ENCODE assay signal across 8 cellular contexts in genomic region chr11:14643697-14644395, GRCh38. TPM values are rescaled to one million over a fixed set of nuclear protein-coding genes. Genes with fewer than 3 reads are reported as not detected.
DNase-seq lines count a peak whose midpoint lies in the region; ATAC-seq, FAIRE-seq and TF ChIP-seq lines count a peak whose summit lies in the region.

TSS of gene PDE3B (plus strand) at chr11:14643804. CDS start at chr11:14644076, 272 bp downstream.

- no peaks in the 10 kb centered on the region for H3K9me2 ChIP-seq in neural cell (ENCODE audit: insufficient read depth, low read length)

- H3K9ac ChIP-seq in HUES48 (ENCODE audit: low read depth, low read length): peak within 1 kb of the TSS; percentile 87
- peak within 1 kb of the TSS; percentile 83 for H3K9ac ChIP-seq in neural cell (ENCODE audit: low read length)

- H3K27me3 ChIP-seq in HUES48 (ENCODE audit: control insufficient read depth, insufficient read depth, low read length) (peaks cover 42% of the 10 kb centered on the region), neural cell (ENCODE audit: insufficient read depth, low read depth, low read length) (no peaks in the 10 kb centered on the region)

- no peaks in the 10 kb centered on the region for H4K20me1 ChIP-seq in neural cell (ENCODE audit: insufficient read depth)

- peaks cover 19% of the 10 kb centered on the region for H3K4me1 ChIP-seq in HUES48 (ENCODE audit: control insufficient read depth, insufficient read depth, low read length)

- H3K27ac ChIP-seq in HUES48 (ENCODE audit: low read depth, low read length) (peak within 1 kb of the TSS; percentile 61), neural cell (ENCODE audit: low read length) (peak within 1 kb of the TSS; percentile 67)

- H3F3A ChIP-seq in neural cell (ENCODE audit: insufficient read depth, low read length, poor library complexity, severe bottlenecking): no peaks in the 10 kb centered on the region

- peak within 1 kb of the TSS; percentile 72 for H3K4me3 ChIP-seq in HUES48 (ENCODE audit: low read depth, low read length)
- H3K4me3 ChIP-seq in foreskin fibroblast (ENCODE audit: low read depth in 1 of 2, low read length in 2 of 2): peak within 1 kb of the TSS; percentile 61 to 80
- peak within 1 kb of the TSS; percentile 87 for H3K4me3 ChIP-seq in neural cell (ENCODE audit: low read length)

- DNase-seq in D721Med (ENCODE audit: insufficient read length, low spot score) (peak; percentile 55), RPMI7951 (ENCODE audit: low read depth) (peak; percentile 16), foreskin fibroblast (peak; percentile 52 to 86), superior temporal gyrus (ENCODE audit: extremely low spot score) (peak; percentile 45)
- DNase-seq in activated T-helper 1 cell treated with anti-CD3 and anti-CD28 coated beads, Interleukin-2, amount 50 U/mL, for 16 hours (ENCODE audit: low read depth in 1 of 2, low spot score in 1 of 2): peak; percentile 51 to 61

- TF ChIP-seq EP300 in neural cell (conservative IDR thresholded peaks at IDR 0.05; ENCODE audit: poor library complexity, severe bottlenecking): no peak

- TF ChIP-seq CTCF in D721Med (IDR thresholded peaks at IDR 0.05; ENCODE audit: insufficient read depth, missing control alignments) (no peak), foreskin fibroblast (IDR thresholded peaks at IDR 0.05; ENCODE audit: low read depth, low read length) (no peak), neural cell (IDR thresholded peaks at IDR 0.05; ENCODE audit: poor library complexity, severe bottlenecking) (peak; percentile 36)

- peak within 1 kb of the TSS; percentile 100 for H3K4me2 ChIP-seq in neural cell (ENCODE audit: low read length)

- no peak for FAIRE-seq in D721Med (lab: Jason Lieb, UNC)

- H3K9me3 ChIP-seq in HUES48 (ENCODE audit: control insufficient read depth, insufficient read depth, low read length) (no peaks in the 10 kb centered on the region), neural cell (ENCODE audit: low read length) (no peaks in the 10 kb centered on the region)

- TF ChIP-seq RAD21 in neural cell (conservative IDR thresholded peaks at IDR 0.05): no peak

- H3K36me3 ChIP-seq in HUES48 (ENCODE audit: control insufficient read depth, insufficient read depth, low read length) (no peaks in the 10 kb centered on the region), neural cell (ENCODE audit: insufficient read depth, low read length) (no peaks in the 10 kb centered on the region)

- ATAC-seq in GM21367 (IDR thresholded peaks at IDR 0.05; ENCODE audit: unreplicated experiment): peak; percentile 74

- H3K79me2 ChIP-seq in neural cell (replicated peaks; ENCODE audit: insufficient read depth, low read length): peaks cover 34% of the 10 kb centered on the region

- peak within 1 kb of the TSS; percentile 42 for H2AFZ ChIP-seq in neural cell (ENCODE audit: low read depth, low read length)

TF ChIP-seq in neural cell, 6 proteins besides CTCF, POLR2A, EP300 and RAD21:
- TF ChIP-seq SMC3 (conservative IDR thresholded peaks at IDR 0.05; ENCODE audit: poor library complexity) (no peak), EZH2 (IDR thresholded peaks at IDR 0.05; ENCODE audit: borderline replicate concordance, insufficient read depth, low read length, poor library complexity, severe bottlenecking) (no peak), MXI1 (conservative IDR thresholded peaks at IDR 0.05; ENCODE audit: poor library complexity, severe bottlenecking) (peak; percentile 80), POLR2AphosphoS5 (IDR thresholded peaks at IDR 0.05) (peak; percentile 78), TAF1 (IDR thresholded peaks at IDR 0.05; ENCODE audit: low read depth) (no peak), REST (IDR thresholded peaks at IDR 0.05; ENCODE audit: borderline replicate concordance) (peak; percentile 24)
TF ChIP-seq in neural cell: peak in this region for 3.

RNA-seq across cellular contexts. Expression of gene PDE3B, which starts in this region (rescaled TPM):
- total RNA-seq in RPMI7951 (2014; rRNA removed; shearing (Covaris generic)): 0.10 TPM in 1 of 2 replicates, not detected in the other
- 13.1 and 13.8 TPM in 2 replicates for polyA plus RNA-seq in neural cell
- polyA minus RNA-seq in neural cell: 38.0 and 46.1 TPM in 2 replicates

Comparison
In these comparisons a context has a peak if more than half of its experiments do, and no peak if none do; other contexts are left out.
1. Peak in every context shown above with its lines: DNase-seq, ATAC-seq, H3K4me3 ChIP-seq and H3K27ac ChIP-seq.
2. Peak in DNase-seq in RPMI7951; RNA of the gene not detected or under 1 TPM.
3. DNase-seq: peak in every context shown above with its lines; median percentile 69 in foreskin fibroblast; 56 in activated T-helper 1 cell treated with anti-CD3 and anti-CD28 coated beads, Interleukin-2, amount 50 U/mL, for 16 hours; 55 in D721Med; 45 in superior temporal gyrus; 16 in RPMI7951.